ENCODE assay signal across 17 cellular contexts in genomic region chr5:143986567-143987242, GRCh38.
DNase-seq lines count a peak whose midpoint lies in the region; ATAC-seq, FAIRE-seq and TF ChIP-seq lines count a peak whose summit lies in the region.
"Had no signal": no experiment of that assay in that cellular context is flagged by ENCODE, and none has a peak within 500 bp of the region (broad histone marks: within the 10 kb centered on the region; RNA-seq: fewer than 3 reads in every experiment).

No MANE protein-coding gene starts in this region.

- H3K4me1 Mint-ChIP-seq in neural progenitor cell = peaks cover 23% of the 10 kb centered on the region
- H3K4me1 Mint-ChIP-seq: stimulated activated effector memory CD8-positive, alpha-beta T cell treated with anti-CD3 and anti-CD28 coated beads, Interleukin-12 subunit alpha, Interleukin-12 subunit beta, amount 100 ng/mL, for 72 hours had no signal

- H3K4me1 ChIP-seq in fibroblast of lung (ENCODE audit: control insufficient read depth, extremely low read depth, insufficient read depth, low read length) = peaks cover 15% of the 10 kb centered on the region
- no peaks in the 10 kb centered on the region for H3K4me1 ChIP-seq in neural progenitor cell

- no peak overlapping the region for H3K4me3 Mint-ChIP-seq in neural progenitor cell
- H3K4me3 Mint-ChIP-seq: CD4-positive, alpha-beta T cell; stimulated activated effector memory CD8-positive, alpha-beta T cell treated with anti-CD3 and anti-CD28 coated beads, Interleukin-12 subunit alpha, Interleukin-12 subunit beta, amount 100 ng/mL, for 72 hours had no signal

- H3K9me3 ChIP-seq in fibroblast of lung (ENCODE audit: control insufficient read depth, insufficient read depth, low read depth, low read length) (no peaks in the 10 kb centered on the region), neural progenitor cell (ENCODE audit: low read depth) (no peaks in the 10 kb centered on the region)
- H3K9me3 ChIP-seq: esophagus muscularis mucosa, neutrophil had no signal

- no peaks in the 10 kb centered on the region for H3K36me3 Mint-ChIP-seq in neural progenitor cell
- H3K36me3 Mint-ChIP-seq: stimulated activated effector memory CD8-positive, alpha-beta T cell treated with anti-CD3 and anti-CD28 coated beads, Interleukin-12 subunit alpha, Interleukin-12 subunit beta, amount 100 ng/mL, for 72 hours had no signal

- no peaks in the 10 kb centered on the region for H3K27me3 ChIP-seq in fibroblast of lung (ENCODE audit: control insufficient read depth, insufficient read depth, low read length)
- no peaks in the 10 kb centered on the region for H3K27me3 ChIP-seq in neural progenitor cell
- H3K27me3 ChIP-seq: cardiac muscle cell, esophagus muscularis mucosa, neutrophil had no signal

- no peak overlapping the region for H2AFZ ChIP-seq in fibroblast of lung (ENCODE audit: low read length)
- no peak overlapping the region for H2AFZ ChIP-seq in neural progenitor cell (replicated peaks)

- no peak overlapping the region for H3K4me3 ChIP-seq in fibroblast of lung (replicated peaks in 1 of 4; ENCODE audit: control extremely low read depth in 1 of 4, insufficient read depth in 1 of 4, low read depth in 3 of 4, low read length in 4 of 4)
- no peak overlapping the region for H3K4me3 ChIP-seq in neural progenitor cell
- H3K4me3 ChIP-seq: cardiac muscle cell, esophagus muscularis mucosa had no signal

- H3K9ac ChIP-seq in fibroblast of lung (ENCODE audit: insufficient read depth, low read length) (no peak overlapping the region), neural progenitor cell (no peak overlapping the region)
- H3K9ac ChIP-seq: KMS-11 had no signal

- H3K4me2 ChIP-seq in fibroblast of lung (ENCODE audit: extremely low read depth, insufficient read depth, low read length) (peak overlapping the region; percentile 39), neural progenitor cell (no peak overlapping the region)
- H3K4me2 ChIP-seq: KMS-11 had no signal

- H3K27ac ChIP-seq in fibroblast of lung (ENCODE audit: insufficient read depth, low read length) (peak overlapping the region; percentile 58), neural progenitor cell (no peak overlapping the region)
- H3K27ac ChIP-seq: cardiac muscle cell, esophagus muscularis mucosa, KMS-11, neutrophil, VCaP had no signal

- H3F3A ChIP-seq in neural progenitor cell (ENCODE audit: low read depth) = no peaks in the 10 kb centered on the region

- no peaks in the 10 kb centered on the region for H3K79me2 ChIP-seq in fibroblast of lung (ENCODE audit: control insufficient read depth, insufficient read depth, low read length)
- no peaks in the 10 kb centered on the region for H3K79me2 ChIP-seq in neural progenitor cell (ENCODE audit: low read depth)

- H3K36me3 ChIP-seq in fibroblast of lung (ENCODE audit: control insufficient read depth, insufficient read depth, low read length) (no peaks in the 10 kb centered on the region), neural progenitor cell (no peaks in the 10 kb centered on the region)
- H3K36me3 ChIP-seq: cardiac muscle cell, esophagus muscularis mucosa, neutrophil had no signal

- TF ChIP-seq CTCF in fibroblast of lung (conservative IDR thresholded peaks at IDR 0.05 in 1 of 2, IDR thresholded peaks at IDR 0.05 in 1 of 2; ENCODE audit: low read depth in 1 of 2, low read length in 2 of 2) = no peak
- TF ChIP-seq CTCF in neural progenitor cell (IDR thresholded peaks at IDR 0.05) = no peak

- no peaks in the 10 kb centered on the region for H4K20me1 ChIP-seq in fibroblast of lung (ENCODE audit: control insufficient read depth, extremely low read depth, insufficient read depth, low read length)
- H4K20me1 ChIP-seq in neural progenitor cell (ENCODE audit: low read depth) = no peaks in the 10 kb centered on the region

- peak overlapping the region; percentile 50 for H3K27ac Mint-ChIP-seq in neural progenitor cell
- H3K27ac Mint-ChIP-seq: CD4-positive, alpha-beta T cell; stimulated activated effector memory CD8-positive, alpha-beta T cell treated with anti-CD3 and anti-CD28 coated beads, Interleukin-12 subunit alpha, Interleukin-12 subunit beta, amount 100 ng/mL, for 72 hours had no signal

- no peak for FAIRE-seq in RCC 7860 (lab: Jason Lieb, UNC)

- H3K27me3 Mint-ChIP-seq in neural progenitor cell (ENCODE audit: insufficient read depth, low read depth) = peaks cover 2% of the 10 kb centered on the region

- H3K9me3 Mint-ChIP-seq in neural progenitor cell = no peaks in the 10 kb centered on the region
- H3K9me3 Mint-ChIP-seq: CD4-positive, alpha-beta T cell; stimulated activated effector memory CD8-positive, alpha-beta T cell treated with anti-CD3 and anti-CD28 coated beads, Interleukin-12 subunit alpha, Interleukin-12 subunit beta, amount 100 ng/mL, for 72 hours had no signal

- peak; percentile 83 for DNase-seq in EL
- peak; percentile 23 for DNase-seq in RCC 7860 (ENCODE audit: low spot score)
- DNase-seq in fibroblast of lung (ENCODE audit: low read depth in 2 of 2) = peak; percentile 50 to 94
- no peak for DNase-seq in neural progenitor cell (ENCODE audit: low spot score)
- DNase-seq in HuH-7.5 (ENCODE audit: low spot score) = no peak
- DNase-seq in activated CD4-positive, alpha-beta T cell treated with anti-CD3 and anti-CD28 coated beads, Interleukin-2, amount 50 U/mL, for 4 hours = no peak
- DNase-seq in HPDE6-E6E7 (ENCODE audit: extremely low spot score) = no peak
- DNase-seq: activated T-cell treated with anti-CD3 and anti-CD28 coated beads, Interleukin-2, amount 50 U/mL, for 48 hours; CD4-positive, alpha-beta T cell; RPMI8226 had no signal

- no peak for ATAC-seq in GM18907 (IDR thresholded peaks at IDR 0.05; ENCODE audit: unreplicated experiment)
- ATAC-seq: stimulated activated effector memory CD8-positive, alpha-beta T cell treated with anti-CD3 and anti-CD28 coated beads, Interleukin-12 subunit alpha, Interleukin-12 subunit beta, amount 100 ng/mL, for 72 hours had no signal

Comparison
In these comparisons a context has a peak if more than half of its experiments do, and no peak if none do; other contexts are left out.
1. DNase-seq: peak in EL (single experiment), RCC 7860 (single experiment) and fibroblast of lung (2 of 2); none in neural progenitor cell (single experiment), HuH-7.5 (single experiment), activated CD4-positive, alpha-beta T cell treated with anti-CD3 and anti-CD28 coated beads, Interleukin-2, amount 50 U/mL, for 4 hours (0 of 2) and HPDE6-E6E7 (single experiment).